In the genomic region with DNA sequence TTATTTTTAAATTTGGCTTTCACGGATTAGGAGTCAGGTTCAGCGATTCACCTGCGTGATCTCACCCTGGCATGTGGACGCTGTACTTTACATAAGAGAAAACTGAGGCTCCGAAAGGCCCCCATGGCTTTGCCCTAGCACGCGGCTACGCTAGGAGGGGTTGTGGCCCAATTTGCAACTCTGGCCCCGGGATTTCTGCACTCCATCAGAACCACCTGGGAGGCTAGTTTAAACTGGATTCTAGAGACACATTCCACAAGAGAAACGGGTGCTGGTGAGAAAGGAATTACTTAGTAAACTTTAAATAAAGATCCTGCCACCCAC, we compare ENCODE assay signal across 1 cellular context.
TF ChIP-seq lines count a peak whose summit lies in the region.

No MANE protein-coding gene starts in this region.

TF ChIP-seq in H1, 55 proteins besides CTCF, POLR2A, EP300 and RAD21:
- TF ChIP-seq KDM1A (IDR thresholded peaks at IDR 0.05; ENCODE audit: borderline replicate concordance, low read length) (no peak), POU5F1 (IDR thresholded peaks at IDR 0.05; ENCODE audit: low read depth, low read length) (no peak), TAF7 (optimal IDR thresholded peaks at IDR 0.05; ENCODE audit: borderline replicate concordance, low read depth, low read length) (no peak), MAFK (IDR thresholded peaks at IDR 0.05; ENCODE audit: low read depth, low read length) (no peak), KDM5A (IDR thresholded peaks at IDR 0.05; ENCODE audit: low read length) (no peak), KDM4A (IDR thresholded peaks at IDR 0.05; ENCODE audit: low read depth, low read length, severe bottlenecking) (no peak), TEAD4 (IDR thresholded peaks at IDR 0.05; ENCODE audit: low read depth, low read length) (no peak), SP1 (IDR thresholded peaks at IDR 0.05; ENCODE audit: low read depth, low read length) (no peak), TCF12 (IDR thresholded peaks at IDR 0.05; ENCODE audit: low read depth, low read length) (no peak), SP2 (IDR thresholded peaks at IDR 0.05; ENCODE audit: low read length) (no peak), SIN3A (conservative IDR thresholded peaks at IDR 0.05 in 1 of 2, IDR thresholded peaks at IDR 0.05 in 1 of 2; ENCODE audit: low read depth in 1 of 2, low read length in 2 of 2) (no peak), CEBPB (IDR thresholded peaks at IDR 0.05; ENCODE audit: low read depth, low read length) (no peak), HDAC6 (IDR thresholded peaks at IDR 0.05; ENCODE audit: low read depth, low read length) (no peak), CBX8 (IDR thresholded peaks at IDR 0.05; ENCODE audit: borderline replicate concordance, low read depth, low read length) (no peak), NRF1 (IDR thresholded peaks at IDR 0.05; ENCODE audit: low read depth, low read length) (no peak), JUND (IDR thresholded peaks at IDR 0.05; ENCODE audit: low read length) (no peak), CTBP2 (IDR thresholded peaks at IDR 0.05; ENCODE audit: borderline replicate concordance, insufficient read depth, insufficient read length, low read length) (no peak)
- TF ChIP-seq, protein P1, sequence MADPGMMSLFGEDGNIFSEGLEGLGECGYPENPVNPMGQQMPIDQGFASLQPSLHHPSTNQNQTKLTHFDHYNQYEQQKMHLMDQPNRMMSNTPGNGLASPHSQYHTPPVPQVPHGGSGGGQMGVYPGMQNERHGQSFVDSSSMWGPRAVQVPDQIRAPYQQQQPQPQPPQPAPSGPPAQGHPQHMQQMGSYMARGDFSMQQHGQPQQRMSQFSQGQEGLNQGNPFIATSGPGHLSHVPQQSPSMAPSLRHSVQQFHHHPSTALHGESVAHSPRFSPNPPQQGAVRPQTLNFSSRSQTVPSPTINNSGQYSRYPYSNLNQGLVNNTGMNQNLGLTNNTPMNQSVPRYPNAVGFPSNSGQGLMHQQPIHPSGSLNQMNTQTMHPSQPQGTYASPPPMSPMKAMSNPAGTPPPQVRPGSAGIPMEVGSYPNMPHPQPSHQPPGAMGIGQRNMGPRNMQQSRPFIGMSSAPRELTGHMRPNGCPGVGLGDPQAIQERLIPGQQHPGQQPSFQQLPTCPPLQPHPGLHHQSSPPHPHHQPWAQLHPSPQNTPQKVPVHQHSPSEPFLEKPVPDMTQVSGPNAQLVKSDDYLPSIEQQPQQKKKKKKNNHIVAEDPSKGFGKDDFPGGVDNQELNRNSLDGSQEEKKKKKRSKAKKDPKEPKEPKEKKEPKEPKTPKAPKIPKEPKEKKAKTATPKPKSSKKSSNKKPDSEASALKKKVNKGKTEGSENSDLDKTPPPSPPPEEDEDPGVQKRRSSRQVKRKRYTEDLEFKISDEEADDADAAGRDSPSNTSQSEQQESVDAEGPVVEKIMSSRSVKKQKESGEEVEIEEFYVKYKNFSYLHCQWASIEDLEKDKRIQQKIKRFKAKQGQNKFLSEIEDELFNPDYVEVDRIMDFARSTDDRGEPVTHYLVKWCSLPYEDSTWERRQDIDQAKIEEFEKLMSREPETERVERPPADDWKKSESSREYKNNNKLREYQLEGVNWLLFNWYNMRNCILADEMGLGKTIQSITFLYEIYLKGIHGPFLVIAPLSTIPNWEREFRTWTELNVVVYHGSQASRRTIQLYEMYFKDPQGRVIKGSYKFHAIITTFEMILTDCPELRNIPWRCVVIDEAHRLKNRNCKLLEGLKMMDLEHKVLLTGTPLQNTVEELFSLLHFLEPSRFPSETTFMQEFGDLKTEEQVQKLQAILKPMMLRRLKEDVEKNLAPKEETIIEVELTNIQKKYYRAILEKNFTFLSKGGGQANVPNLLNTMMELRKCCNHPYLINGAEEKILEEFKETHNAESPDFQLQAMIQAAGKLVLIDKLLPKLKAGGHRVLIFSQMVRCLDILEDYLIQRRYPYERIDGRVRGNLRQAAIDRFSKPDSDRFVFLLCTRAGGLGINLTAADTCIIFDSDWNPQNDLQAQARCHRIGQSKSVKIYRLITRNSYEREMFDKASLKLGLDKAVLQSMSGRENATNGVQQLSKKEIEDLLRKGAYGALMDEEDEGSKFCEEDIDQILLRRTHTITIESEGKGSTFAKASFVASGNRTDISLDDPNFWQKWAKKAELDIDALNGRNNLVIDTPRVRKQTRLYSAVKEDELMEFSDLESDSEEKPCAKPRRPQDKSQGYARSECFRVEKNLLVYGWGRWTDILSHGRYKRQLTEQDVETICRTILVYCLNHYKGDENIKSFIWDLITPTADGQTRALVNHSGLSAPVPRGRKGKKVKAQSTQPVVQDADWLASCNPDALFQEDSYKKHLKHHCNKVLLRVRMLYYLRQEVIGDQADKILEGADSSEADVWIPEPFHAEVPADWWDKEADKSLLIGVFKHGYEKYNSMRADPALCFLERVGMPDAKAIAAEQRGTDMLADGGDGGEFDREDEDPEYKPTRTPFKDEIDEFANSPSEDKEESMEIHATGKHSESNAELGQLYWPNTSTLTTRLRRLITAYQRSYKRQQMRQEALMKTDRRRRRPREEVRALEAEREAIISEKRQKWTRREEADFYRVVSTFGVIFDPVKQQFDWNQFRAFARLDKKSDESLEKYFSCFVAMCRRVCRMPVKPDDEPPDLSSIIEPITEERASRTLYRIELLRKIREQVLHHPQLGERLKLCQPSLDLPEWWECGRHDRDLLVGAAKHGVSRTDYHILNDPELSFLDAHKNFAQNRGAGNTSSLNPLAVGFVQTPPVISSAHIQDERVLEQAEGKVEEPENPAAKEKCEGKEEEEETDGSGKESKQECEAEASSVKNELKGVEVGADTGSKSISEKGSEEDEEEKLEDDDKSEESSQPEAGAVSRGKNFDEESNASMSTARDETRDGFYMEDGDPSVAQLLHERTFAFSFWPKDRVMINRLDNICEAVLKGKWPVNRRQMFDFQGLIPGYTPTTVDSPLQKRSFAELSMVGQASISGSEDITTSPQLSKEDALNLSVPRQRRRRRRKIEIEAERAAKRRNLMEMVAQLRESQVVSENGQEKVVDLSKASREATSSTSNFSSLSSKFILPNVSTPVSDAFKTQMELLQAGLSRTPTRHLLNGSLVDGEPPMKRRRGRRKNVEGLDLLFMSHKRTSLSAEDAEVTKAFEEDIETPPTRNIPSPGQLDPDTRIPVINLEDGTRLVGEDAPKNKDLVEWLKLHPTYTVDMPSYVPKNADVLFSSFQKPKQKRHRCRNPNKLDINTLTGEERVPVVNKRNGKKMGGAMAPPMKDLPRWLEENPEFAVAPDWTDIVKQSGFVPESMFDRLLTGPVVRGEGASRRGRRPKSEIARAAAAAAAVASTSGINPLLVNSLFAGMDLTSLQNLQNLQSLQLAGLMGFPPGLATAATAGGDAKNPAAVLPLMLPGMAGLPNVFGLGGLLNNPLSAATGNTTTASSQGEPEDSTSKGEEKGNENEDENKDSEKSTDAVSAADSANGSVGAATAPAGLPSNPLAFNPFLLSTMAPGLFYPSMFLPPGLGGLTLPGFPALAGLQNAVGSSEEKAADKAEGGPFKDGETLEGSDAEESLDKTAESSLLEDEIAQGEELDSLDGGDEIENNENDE (IDR thresholded peaks at IDR 0.05; ENCODE audit: insufficient replicate concordance, low read length), result no peak
- TF ChIP-seq, protein P2, sequence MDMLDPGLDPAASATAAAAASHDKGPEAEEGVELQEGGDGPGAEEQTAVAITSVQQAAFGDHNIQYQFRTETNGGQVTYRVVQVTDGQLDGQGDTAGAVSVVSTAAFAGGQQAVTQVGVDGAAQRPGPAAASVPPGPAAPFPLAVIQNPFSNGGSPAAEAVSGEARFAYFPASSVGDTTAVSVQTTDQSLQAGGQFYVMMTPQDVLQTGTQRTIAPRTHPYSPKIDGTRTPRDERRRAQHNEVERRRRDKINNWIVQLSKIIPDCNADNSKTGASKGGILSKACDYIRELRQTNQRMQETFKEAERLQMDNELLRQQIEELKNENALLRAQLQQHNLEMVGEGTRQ (IDR thresholded peaks at IDR 0.05; ENCODE audit: low read length), result no peak
- TF ChIP-seq, protein P3, sequence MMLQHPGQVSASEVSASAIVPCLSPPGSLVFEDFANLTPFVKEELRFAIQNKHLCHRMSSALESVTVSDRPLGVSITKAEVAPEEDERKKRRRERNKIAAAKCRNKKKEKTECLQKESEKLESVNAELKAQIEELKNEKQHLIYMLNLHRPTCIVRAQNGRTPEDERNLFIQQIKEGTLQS (IDR thresholded peaks at IDR 0.05; ENCODE audit: insufficient read depth, low read depth, low read length), result no peak
